Comparison of ENCODE assay signal across 8 cellular contexts in the genomic region with DNA sequence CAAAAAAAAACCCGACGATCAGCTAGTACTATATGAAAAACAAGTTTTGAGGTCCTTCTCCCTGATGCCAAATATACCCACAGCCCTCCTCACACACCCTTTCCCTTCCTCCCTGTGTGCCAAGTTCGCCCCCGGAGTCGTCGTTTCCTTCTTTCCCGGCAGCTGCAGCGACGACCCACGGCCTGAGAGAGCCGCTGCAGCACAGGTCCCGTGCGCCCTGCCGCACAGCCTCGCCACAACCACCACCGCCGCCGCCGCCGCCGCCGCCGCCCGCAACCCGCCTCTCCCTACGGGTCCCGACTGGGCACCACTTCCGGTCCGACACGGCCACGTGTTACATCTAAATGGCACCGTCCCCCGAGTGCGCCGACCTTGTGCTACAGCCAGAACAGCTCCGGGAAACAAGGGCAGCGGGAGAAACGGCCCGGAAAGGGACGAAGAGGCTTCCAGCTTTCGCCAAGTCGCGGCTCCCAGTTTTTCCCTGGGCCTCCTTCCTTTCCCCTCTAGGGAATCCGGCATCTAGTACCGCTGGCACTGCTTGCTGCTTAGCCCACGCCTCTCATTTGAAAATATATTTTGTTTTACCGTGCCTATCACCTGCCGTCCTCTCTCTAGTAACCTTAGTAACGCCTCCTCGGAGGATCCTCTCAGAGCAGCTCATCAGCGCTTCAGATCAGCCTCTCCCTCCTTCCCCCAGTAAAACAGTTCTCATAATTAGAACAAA. TPM values are rescaled to one million over a fixed set of nuclear protein-coding genes. Genes with fewer than 3 reads are reported as not detected.
DNase-seq lines count a peak whose midpoint lies in the region; ATAC-seq lines count a peak whose summit lies in the region.

A gene with protein sequence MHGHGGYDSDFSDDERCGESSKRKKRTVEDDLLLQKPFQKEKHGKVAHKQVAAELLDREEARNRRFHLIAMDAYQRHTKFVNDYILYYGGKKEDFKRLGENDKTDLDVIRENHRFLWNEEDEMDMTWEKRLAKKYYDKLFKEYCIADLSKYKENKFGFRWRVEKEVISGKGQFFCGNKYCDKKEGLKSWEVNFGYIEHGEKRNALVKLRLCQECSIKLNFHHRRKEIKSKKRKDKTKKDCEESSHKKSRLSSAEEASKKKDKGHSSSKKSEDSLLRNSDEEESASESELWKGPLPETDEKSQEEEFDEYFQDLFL (minus strand): TSS at position 315 of the 724 bp plus-strand sequence. CDS start 2,486 bp downstream, outside the sequence.

- peaks cover 10% of the 10 kb centered on the region for H3K36me3 ChIP-seq in CD8-positive, alpha-beta memory T cell (ENCODE audit: insufficient read depth, low read length)
- H3K36me3 ChIP-seq in effector memory CD4-positive, alpha-beta T cell (ENCODE audit: control insufficient read depth, insufficient read depth, low read length) = peaks cover 11% of the 10 kb centered on the region

- peaks cover 0 to under 1% of the 10 kb centered on the region in 2 donors for H3K27me3 Mint-ChIP-seq in CD8-positive, alpha-beta memory T cell
- H3K27me3 Mint-ChIP-seq in activated CD8-positive, alpha-beta T cell treated with anti-CD3 and anti-CD28 coated beads, Interleukin-2, amount 10 ng/mL, durations not matched to agents 7 days and 5 days (ENCODE audit: low read depth) = no peaks in the 10 kb centered on the region

- H3K4me3 Mint-ChIP-seq in CD8-positive, alpha-beta memory T cell = no peak within 1 kb of the TSS
- no peak within 1 kb of the TSS for H3K4me3 Mint-ChIP-seq in activated CD8-positive, alpha-beta T cell treated with anti-CD3 and anti-CD28 coated beads, Interleukin-2, amount 10 ng/mL, durations not matched to agents 7 days and 5 days

- H3K9me3 ChIP-seq in CD8-positive, alpha-beta memory T cell (ENCODE audit: low read length) = no peaks in the 10 kb centered on the region
- no peaks in the 10 kb centered on the region for H3K9me3 ChIP-seq in effector memory CD4-positive, alpha-beta T cell (ENCODE audit: control insufficient read depth, low read length)

- peaks cover 17 to 30% (median 20%) of the 10 kb centered on the region in 3 donors for H3K4me1 Mint-ChIP-seq in CD8-positive, alpha-beta memory T cell
- peaks cover 4% of the 10 kb centered on the region for H3K4me1 Mint-ChIP-seq in activated CD8-positive, alpha-beta T cell treated with anti-CD3 and anti-CD28 coated beads, Interleukin-2, amount 10 ng/mL, durations not matched to agents 7 days and 5 days (ENCODE audit: low read depth)

- H3K27ac Mint-ChIP-seq in CD8-positive, alpha-beta memory T cell = no peak within 1 kb of the TSS
- no peak within 1 kb of the TSS for H3K27ac Mint-ChIP-seq in activated CD8-positive, alpha-beta T cell treated with anti-CD3 and anti-CD28 coated beads, Interleukin-2, amount 10 ng/mL, durations not matched to agents 7 days and 5 days

- DNase-seq in CD8-positive, alpha-beta memory T cell = peak; percentile 78 to 93 (median 81)
- peak; percentile 97 for DNase-seq in HK-2 (ENCODE audit: unreplicated experiment)
- DNase-seq in NCI-H82 treated with DMSO at 0.1 percent for 48 hours (lab: John Stamatoyannopoulos, UW; ENCODE audit: unreplicated experiment) = peak; percentile 70
- peak; percentile 79 for DNase-seq in activated CD8-positive, alpha-beta T cell treated with anti-CD3 and anti-CD28 coated beads, Interleukin-2, amount 10 ng/mL, durations not matched to agents 7 days and 5 days
- DNase-seq in effector memory CD4-positive, alpha-beta T cell = peak; percentile 71 to 86 (median 82)
- DNase-seq in medulla oblongata (ENCODE audit: extremely low spot score) = peak; percentile 93
- DNase-seq in stimulated activated CD4-positive, alpha-beta T cell treated with anti-CD3 and anti-CD28 coated beads, TNF-alpha, amount 100 ng/mL, for 48 hours (ENCODE audit: low read depth in 3 of 3) = peak; percentile 83 to 87 (median 83)

- peaks cover 0 to 13% (median 4%) of the 10 kb centered on the region in 3 donors for H3K36me3 Mint-ChIP-seq in CD8-positive, alpha-beta memory T cell
- no peaks in the 10 kb centered on the region for H3K36me3 Mint-ChIP-seq in activated CD8-positive, alpha-beta T cell treated with anti-CD3 and anti-CD28 coated beads, Interleukin-2, amount 10 ng/mL, durations not matched to agents 7 days and 5 days (ENCODE audit: low read depth)

- peak within 1 kb of the TSS; percentile 82 for H3K27ac ChIP-seq in CD8-positive, alpha-beta memory T cell (ENCODE audit: low read depth, low read length)
- peak within 1 kb of the TSS; percentile 82 for H3K27ac ChIP-seq in effector memory CD4-positive, alpha-beta T cell (ENCODE audit: insufficient read depth, low read length, poor library complexity, severe bottlenecking)

- peaks cover 17% of the 10 kb centered on the region for H3K4me1 ChIP-seq in CD8-positive, alpha-beta memory T cell (ENCODE audit: insufficient read depth, low read length)
- peaks cover 10% of the 10 kb centered on the region for H3K4me1 ChIP-seq in effector memory CD4-positive, alpha-beta T cell (ENCODE audit: control insufficient read depth, insufficient read depth, low read length, poor library complexity, severe bottlenecking)

- peak within 1 kb of the TSS; percentile 96 for H3K4me3 ChIP-seq in CD8-positive, alpha-beta memory T cell (ENCODE audit: low read length)
- H3K4me3 ChIP-seq in effector memory CD4-positive, alpha-beta T cell (ENCODE audit: insufficient read depth, low read depth, low read length, poor library complexity, severe bottlenecking) = peak within 1 kb of the TSS; percentile 94

- CTCF ChIA-PET in CD8-positive, alpha-beta memory T cell (lab: Charles Lee) = interaction anchor here (1.0 kb wide), 1 partner anchor 9 kb away, joined by 3 read pairs; no protein-coding TSS in a partner anchor
- CTCF ChIA-PET in activated CD8-positive, alpha-beta T cell treated with anti-CD3 and anti-CD28 coated beads, Interleukin-2, amount 10 ng/mL, durations not matched to agents 7 days and 5 days (lab: Charles Lee) = interaction anchor here (0.6 to 2.5 kb wide), 2 partner anchors 22 to 1470 kb away, joined by 3 to 6 read pairs; no protein-coding TSS in a partner anchor

- H3K9me3 Mint-ChIP-seq in CD8-positive, alpha-beta memory T cell = no peaks in the 10 kb centered on the region
- no peaks in the 10 kb centered on the region for H3K9me3 Mint-ChIP-seq in activated CD8-positive, alpha-beta T cell treated with anti-CD3 and anti-CD28 coated beads, Interleukin-2, amount 10 ng/mL, durations not matched to agents 7 days and 5 days (ENCODE audit: insufficient read depth)

- POLR2A ChIA-PET in CD8-positive, alpha-beta memory T cell (lab: Charles Lee) = interaction anchor here (0.6 kb wide), 2 partner anchors 20 to 55 kb away, joined by 5 to 8 read pairs; no protein-coding TSS in a partner anchor
- POLR2A ChIA-PET in activated CD8-positive, alpha-beta T cell treated with anti-CD3 and anti-CD28 coated beads, Interleukin-2, amount 10 ng/mL, durations not matched to agents 7 days and 5 days (lab: Charles Lee) = interaction anchor here (0.8 kb wide), 1 partner anchor 207 kb away, joined by 4 read pairs; a partner anchor contains a TSS

- peak; percentile 75 for ATAC-seq in GM19452 (IDR thresholded peaks at IDR 0.05; ENCODE audit: unreplicated experiment)
- peak; percentile 91 for ATAC-seq in activated CD8-positive, alpha-beta T cell treated with anti-CD3 and anti-CD28 coated beads, Interleukin-2, amount 10 ng/mL, durations not matched to agents 7 days and 5 days

- no peaks in the 10 kb centered on the region for H3K27me3 ChIP-seq in CD8-positive, alpha-beta memory T cell (ENCODE audit: insufficient read depth, low read length, poor library complexity, severe bottlenecking)
- H3K27me3 ChIP-seq in effector memory CD4-positive, alpha-beta T cell (replicated peaks; ENCODE audit: control insufficient read depth, insufficient read depth, low read length, poor library complexity, severe bottlenecking) = no peaks in the 10 kb centered on the region

RNA-seq across cellular contexts. Expression of the gene that starts here (rescaled TPM):
- total RNA-seq in CD8-positive, alpha-beta memory T cell = 10 to 100 TPM in 1 of 2 experiments, 1 to 10 TPM in 1; 9.8 to 12.7 TPM
- polyA plus RNA-seq in CD8-positive, alpha-beta memory T cell = 7.8 TPM
- total RNA-seq in activated CD8-positive, alpha-beta T cell treated with anti-CD3 and anti-CD28 coated beads, Interleukin-2, amount 10 ng/mL, durations not matched to agents 7 days and 5 days = 1 to 10 TPM; 5.4 to 6.0 TPM

Comparison
In these comparisons a context has a peak if more than half of its experiments do, and no peak if none do; other contexts are left out.
1. Peak in every context shown above with its lines: DNase-seq, ATAC-seq, H3K4me3 ChIP-seq and H3K27ac ChIP-seq.